In genomic region chr1:56517404-56518130, GRCh38 we compare ENCODE assay signal across 14 cellular contexts.
DNase-seq lines count a peak whose midpoint lies in the region; ATAC-seq and TF ChIP-seq lines count a peak whose summit lies in the region.
"Had no signal": no experiment of that assay in that cellular context is flagged by ENCODE, and none has a peak within 500 bp of the region (broad histone marks: within the 10 kb centered on the region; RNA-seq: fewer than 3 reads in every experiment).

No MANE protein-coding gene starts in this region.

- DNase-seq in PC-3 (peak; percentile 54), trophoblast cell (peak; percentile 54 to 77), COR-L47 (lab: John Stamatoyannopoulos, UW) (no peak), A673 (ENCODE audit: low spot score) (no peak)
- DNase-seq in effector CD4-positive, alpha-beta T cell, result no peak
- DNase-seq in activated naive CD4-positive, alpha-beta T cell treated with Interleukin-2 at 50 U/mL for 16 hours, result no peak
- DNase-seq: activated CD4-positive, alpha-beta memory T cell treated with anti-CD3 and anti-CD28 coated beads, Interleukin-2, amount 10 ng/mL, durations not matched to agents 7 days and 5 days; activated effector memory CD4-positive, alpha-beta T cell treated with Interleukin-2 at 50 U/mL for 16 hours; DND-41; occipital lobe; Right ventricle myocardium superior; T-helper 9 cell had no signal

- H3K4me3 ChIP-seq in PC-3 (ENCODE audit: low read length) (0 out of 2 replicates have a peak overlapping the region, but pooled peaks have one; percentile 20), trophoblast cell (ENCODE audit: low read depth, low read length) (no peak overlapping the region), A673 (ENCODE audit: low read depth, low read length, poor library complexity, severe bottlenecking) (no peak overlapping the region)

- no peak overlapping the region for H4K12ac ChIP-seq in trophoblast cell (ENCODE audit: low read depth, low read length)

- no peaks in the 10 kb centered on the region for H3K9me2 ChIP-seq in PC-3 (replicated peaks; ENCODE audit: low read length)

- BruUV-seq in PC-3 (replicated peaks; lab: Mats Ljungman, UMichigan), result no TSS peak
- no TSS peak for BruUV-seq in A673 (replicated peaks; lab: Mats Ljungman, UMichigan)

- H4K8ac ChIP-seq in trophoblast cell (ENCODE audit: low read depth, low read length), result no peak overlapping the region

- H2BK12ac ChIP-seq in trophoblast cell (ENCODE audit: low read length), result no peak overlapping the region

- no peaks in the 10 kb centered on the region for H3K27me3 ChIP-seq in PC-3 (ENCODE audit: low read length)
- H3K27me3 ChIP-seq in trophoblast cell (ENCODE audit: insufficient read depth, low read length), result no peaks in the 10 kb centered on the region
- H3K27me3 ChIP-seq in A673 (replicated peaks; ENCODE audit: insufficient read depth, low read depth, low read length, poor library complexity), result no peaks in the 10 kb centered on the region

- no peak overlapping the region for H2AK5ac ChIP-seq in trophoblast cell (ENCODE audit: low read length)

- H3K9me3 ChIP-seq in PC-3 (ENCODE audit: low read length) (no peaks in the 10 kb centered on the region), trophoblast cell (ENCODE audit: insufficient read depth, low read depth, low read length) (no peaks in the 10 kb centered on the region), A673 (ENCODE audit: low read depth, low read length, poor library complexity, severe bottlenecking) (no peaks in the 10 kb centered on the region)

- H3K4ac ChIP-seq in trophoblast cell (ENCODE audit: low read depth, low read length), result no peak overlapping the region

- H3K23ac ChIP-seq in trophoblast cell (ENCODE audit: low read length), result no peak overlapping the region

- intact Hi-C loops in PC-3 (cut with micrococcal nuclease), result no loop called here
- intact Hi-C loops in A673 (cut with micrococcal nuclease; ENCODE audit: unreplicated experiment), result no loop called here

- CTCF ChIA-PET in PC-3 (lab: Charles Lee), result no interaction called here
- CTCF ChIA-PET in A673 (lab: Charles Lee), result no interaction called here

- peak overlapping the region; percentile 72 for H3K4me2 ChIP-seq in PC-3 (ENCODE audit: low read length)
- peak overlapping the region; percentile 37 for H3K4me2 ChIP-seq in trophoblast cell (ENCODE audit: low read length)

- H3K14ac ChIP-seq in trophoblast cell (ENCODE audit: low read length), result no peak overlapping the region

- H3K27ac ChIP-seq in C4-2B (peak overlapping the region; percentile 30; the same call in 1 of the 2 replicates), PC-3 (ENCODE audit: low read length) (peak overlapping the region; percentile 66), trophoblast cell (ENCODE audit: low read depth, low read length) (peak overlapping the region; percentile 80), A673 (ENCODE audit: low read depth, low read length, poor library complexity, severe bottlenecking) (no peak overlapping the region)

- H3F3A ChIP-seq in PC-3 (ENCODE audit: low read length, unreplicated experiment), result no peaks in the 10 kb centered on the region

- H3K79me1 ChIP-seq in trophoblast cell (ENCODE audit: low read length), result peaks cover 13% of the 10 kb centered on the region

- H3K36me3 ChIP-seq in PC-3 (ENCODE audit: low read depth, low read length), result peaks cover 17% of the 10 kb centered on the region; the same call in 1 of the 2 replicates
- peaks cover 17 to 58% of the 10 kb centered on the region in 2 experiments for H3K36me3 ChIP-seq in trophoblast cell (ENCODE audit: control insufficient read depth in 1 of 2, insufficient read depth in 2 of 2, low read length in 2 of 2)
- no peaks in the 10 kb centered on the region for H3K36me3 ChIP-seq in A673 (ENCODE audit: insufficient read depth, low read length, poor library complexity, severe bottlenecking)

- H2AFZ ChIP-seq in PC-3 (ENCODE audit: low read length), result no peak overlapping the region
- no peak overlapping the region for H2AFZ ChIP-seq in trophoblast cell (ENCODE audit: insufficient read depth, low read length, poor library complexity)

- no peak overlapping the region for H3K18ac ChIP-seq in trophoblast cell (ENCODE audit: low read length)

- H2BK120ac ChIP-seq in trophoblast cell (ENCODE audit: insufficient read depth, low read length, poor library complexity), result no peak overlapping the region

- no peak overlapping the region for H3K9ac ChIP-seq in PC-3 (ENCODE audit: low read length)
- H3K9ac ChIP-seq in trophoblast cell (ENCODE audit: low read length), result no peak overlapping the region

- peak overlapping the region; percentile 81 for H2BK5ac ChIP-seq in trophoblast cell (ENCODE audit: low read depth, low read length, poor library complexity)

- peaks cover 25% of the 10 kb centered on the region for H3K4me1 ChIP-seq in PC-3 (ENCODE audit: insufficient read depth, low read length)
- H3K4me1 ChIP-seq in trophoblast cell (ENCODE audit: control insufficient read depth in 1 of 2, insufficient read depth in 2 of 2, low read length in 2 of 2), result peaks cover 30 to 40% of the 10 kb centered on the region in 2 experiments
- H3K4me1 ChIP-seq in A673 (ENCODE audit: insufficient read depth, low read length, poor library complexity, severe bottlenecking), result no peaks in the 10 kb centered on the region

- no CpG with 5 or more reads among the region's 2 CpGs for WGBS in trophoblast cell (ENCODE audit: extremely low coverage, insufficient coverage, insufficient read length)

- no peak overlapping the region for H4K91ac ChIP-seq in trophoblast cell (ENCODE audit: low read depth, low read length)

- no peak for TF ChIP-seq CTCF in C4-2B (conservative IDR thresholded peaks at IDR 0.05)
- no peak for TF ChIP-seq CTCF in PC-3 (conservative IDR thresholded peaks at IDR 0.05; ENCODE audit: low read depth, low read length)
- TF ChIP-seq CTCF in A673 (conservative IDR thresholded peaks at IDR 0.05; ENCODE audit: low read depth, low read length), result no peak

- H4K20me1 ChIP-seq in PC-3 (ENCODE audit: low read length), result no peaks in the 10 kb centered on the region

- POLR2A ChIA-PET in PC-3 (lab: Charles Lee; ENCODE audit: unreplicated experiment) (no interaction called here), A673 (lab: Charles Lee; ENCODE audit: low non-redundant PET) (no interaction called here)

- ATAC-seq in PC-3 (peak; percentile 51), esophagus mucosa (peak; percentile 21)

- peaks cover 8% of the 10 kb centered on the region; the same call in 1 of the 2 replicates for H3K79me2 ChIP-seq in PC-3 (ENCODE audit: low read length)
- H3K79me2 ChIP-seq in trophoblast cell (ENCODE audit: control insufficient read depth, insufficient read depth, low read length, poor library complexity), result peaks cover 4% of the 10 kb centered on the region

Comparison
In these comparisons a context has a peak if more than half of its experiments do, and no peak if none do; other contexts are left out.
1. DNase-seq: peak in PC-3 (single experiment) and trophoblast cell (2 of 2); none in effector CD4-positive, alpha-beta T cell (single experiment), COR-L47 (single experiment), A673 (single experiment) and activated naive CD4-positive, alpha-beta T cell treated with Interleukin-2 at 50 U/mL for 16 hours (single experiment).